Comparison of ENCODE assay signal across 16 cellular contexts in the genomic region with DNA sequence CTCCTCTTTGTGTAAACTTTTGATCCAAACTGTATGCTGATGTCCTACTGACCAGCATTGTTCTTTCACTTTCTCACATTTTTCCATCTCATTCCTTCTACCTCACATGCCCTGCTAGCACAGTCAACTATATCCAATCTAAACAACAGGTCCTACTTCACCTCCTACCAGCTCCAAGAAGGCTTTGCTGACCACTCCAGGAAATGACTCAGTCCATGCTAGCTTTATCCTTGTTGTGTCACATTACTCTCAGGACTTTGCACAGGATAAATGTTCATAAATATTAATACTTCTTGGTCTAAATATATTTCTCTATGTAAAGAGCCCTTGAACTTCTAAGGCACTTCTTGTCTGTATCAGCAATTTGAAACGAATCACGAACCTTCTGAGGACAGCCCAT.
A peak's percentile ranks its signal among the peaks of the same experiment; 100 is the strongest.
DNase-seq lines count a peak whose midpoint lies in the region; ATAC-seq and TF ChIP-seq lines count a peak whose summit lies in the region.
"Had no signal": no experiment of that assay in that cellular context is flagged by ENCODE, and none has a peak within 500 bp of the region (broad histone marks: within the 10 kb centered on the region; RNA-seq: fewer than 3 reads in every experiment).

No MANE protein-coding gene starts in this region.

- H3K27ac Mint-ChIP-seq in glutamatergic neuron (ENCODE audit: unreplicated experiment) (no peak overlapping the region), type B pancreatic cell (no peak overlapping the region)
- H3K27ac Mint-ChIP-seq: activated CD4-positive, alpha-beta T cell treated with anti-CD3 and anti-CD28 coated beads for 36 hours; naive thymus-derived CD4-positive, alpha-beta T cell had no signal

- no peak for TF ChIP-seq CTCF in AG04450 (IDR thresholded peaks at IDR 0.05; ENCODE audit: low read depth, low read length)
- TF ChIP-seq CTCF in glutamatergic neuron (IDR thresholded peaks at IDR 0.05; ENCODE audit: partially characterized antibody, unreplicated experiment) = no peak
- TF ChIP-seq CTCF in RWPE1 (conservative IDR thresholded peaks at IDR 0.05; ENCODE audit: low read depth) = no peak
- TF ChIP-seq CTCF in type B pancreatic cell (conservative IDR thresholded peaks at IDR 0.05) = no peak

- peak overlapping the region; percentile 26 for H3K4me3 ChIP-seq in AG04450 (ENCODE audit: low read depth, low read length)
- H3K4me3 ChIP-seq: skin epidermis had no signal

- H3K27ac ChIP-seq in AG04450 (ENCODE audit: low read depth, low read length) (peak overlapping the region; percentile 74), RWPE1 (no peak overlapping the region)
- H3K27ac ChIP-seq: skin epidermis had no signal

- H3K4me1 Mint-ChIP-seq in glutamatergic neuron (ENCODE audit: low read depth, unreplicated experiment) (no peaks in the 10 kb centered on the region), type B pancreatic cell (ENCODE audit: unreplicated experiment) (no peaks in the 10 kb centered on the region)
- H3K4me1 Mint-ChIP-seq: activated CD4-positive, alpha-beta T cell treated with anti-CD3 and anti-CD28 coated beads for 36 hours; naive thymus-derived CD4-positive, alpha-beta T cell had no signal

- CTCF ChIA-PET in AG04450 (lab: Charles Lee) (interaction anchor here (1.2 to 2.3 kb wide), 3 partner anchors 18 to 1009 kb away, joined by 3 to 9 read pairs (median 8); no protein-coding TSS in a partner anchor), RWPE1 (lab: Yijun Ruan, JAX) (interaction anchor here (0.5 kb wide), 1 partner anchor 1208 kb away, joined by 4 read pairs; no protein-coding TSS in a partner anchor)

- no peak overlapping the region for H3K4me3 Mint-ChIP-seq in glutamatergic neuron (ENCODE audit: unreplicated experiment)
- H3K4me3 Mint-ChIP-seq in type B pancreatic cell = no peak overlapping the region
- H3K4me3 Mint-ChIP-seq: activated CD4-positive, alpha-beta T cell treated with anti-CD3 and anti-CD28 coated beads for 36 hours; naive thymus-derived CD4-positive, alpha-beta T cell had no signal

- H3K27me3 Mint-ChIP-seq in glutamatergic neuron (ENCODE audit: unreplicated experiment) (no peaks in the 10 kb centered on the region), type B pancreatic cell (peaks cover 4% of the 10 kb centered on the region)

- H3K9me3 Mint-ChIP-seq in glutamatergic neuron (ENCODE audit: unreplicated experiment) (no peaks in the 10 kb centered on the region), type B pancreatic cell (no peaks in the 10 kb centered on the region)

- POLR2A ChIA-PET in AG04450 (lab: Yijun Ruan, JAX) = interaction anchor here (0.6 kb wide), 2 partner anchors 491 to 657 kb away, joined by 3 to 4 read pairs; no protein-coding TSS in a partner anchor
- POLR2A ChIA-PET in RWPE1 (lab: Yijun Ruan, JAX; ENCODE audit: low non-redundant PET) = no interaction called here

- peak; percentile 84 for DNase-seq in AG04450 (ENCODE audit: low read depth, low spot score)
- peak; percentile 46 for DNase-seq in HS-5 (ENCODE audit: low read depth)
- peak; percentile 17 for DNase-seq in amniotic stem cell (lab: John Stamatoyannopoulos, UW)
- peak; percentile 39 for DNase-seq in glomerular visceral epithelial cell (ENCODE audit: extremely low spot score)
- no peak for DNase-seq in glutamatergic neuron
- no peak for DNase-seq in RWPE1 (ENCODE audit: low spot score)
- DNase-seq in type B pancreatic cell (ENCODE audit: extremely low spot score, unreplicated experiment) = no peak
- DNase-seq: activated CD4-positive, alpha-beta T cell treated with anti-CD3 and anti-CD28 coated beads for 36 hours; AML-193; central memory CD4-positive, alpha-beta T cell; kidney; naive thymus-derived CD4-positive, alpha-beta T cell; NCI-H2029 had no signal

- H3K27me3 ChIP-seq in AG04450 (ENCODE audit: control insufficient read depth, insufficient read depth, low read length) = no peaks in the 10 kb centered on the region

- H3K36me3 Mint-ChIP-seq in glutamatergic neuron (ENCODE audit: unreplicated experiment) = no peaks in the 10 kb centered on the region
- H3K36me3 Mint-ChIP-seq in type B pancreatic cell = no peaks in the 10 kb centered on the region
- H3K36me3 Mint-ChIP-seq: naive thymus-derived CD4-positive, alpha-beta T cell had no signal

- no peak for ATAC-seq in GM18909 (IDR thresholded peaks at IDR 0.05; ENCODE audit: poor library complexity, unreplicated experiment)
- ATAC-seq: activated CD4-positive, alpha-beta T cell treated with anti-CD3 and anti-CD28 coated beads for 36 hours; HepG2; naive thymus-derived CD4-positive, alpha-beta T cell had no signal

- H3K9me3 ChIP-seq in AG04450 (ENCODE audit: control insufficient read depth, insufficient read depth, low read length) = no peaks in the 10 kb centered on the region

Comparison
In these comparisons a context has a peak if more than half of its experiments do, and no peak if none do; other contexts are left out.
1. DNase-seq: peak in AG04450 (single experiment), HS-5 (single experiment), amniotic stem cell (single experiment) and glomerular visceral epithelial cell (single experiment); none in glutamatergic neuron (single experiment), RWPE1 (single experiment) and type B pancreatic cell (single experiment).